ENCODE assay signal across 9 cellular contexts in genomic region chr16:89575247-89576172, GRCh38. TPM values are rescaled to one million over a fixed set of nuclear protein-coding genes. Genes with fewer than 3 reads are reported as not detected.
DNase-seq lines count a peak whose midpoint lies in the region; ATAC-seq, FAIRE-seq and TF ChIP-seq lines count a peak whose summit lies in the region.
"Had no signal": no experiment of that assay in that cellular context is flagged by ENCODE, and none has a peak within 500 bp of the region (broad histone marks: within the 10 kb centered on the region; RNA-seq: fewer than 3 reads in every experiment).

TSS of gene CPNE7 (plus strand) at chr16:89575758. CDS start at chr16:89575898, 140 bp downstream.

- no peak within 1 kb of the TSS for H3K27ac Mint-ChIP-seq in activated CD8-positive, alpha-beta T cell treated with anti-CD3 and anti-CD28 coated beads for 36 hours

- no peak for TF ChIP-seq CTCF in activated CD8-positive, alpha-beta T cell treated with anti-CD3 and anti-CD28 coated beads for 36 hours (IDR thresholded peaks at IDR 0.05)
- no peak for TF ChIP-seq CTCF in tibial artery (IDR thresholded peaks at IDR 0.05)

- no peaks in the 10 kb centered on the region for H3K9me3 Mint-ChIP-seq in activated CD8-positive, alpha-beta T cell treated with anti-CD3 and anti-CD28 coated beads for 36 hours

- H3K9me3 ChIP-seq in tibial artery, result no peaks in the 10 kb centered on the region
- H3K9me3 ChIP-seq: pancreas had no signal

- H3K27ac ChIP-seq in tibial artery, result no peak within 1 kb of the TSS
- H3K27ac ChIP-seq: pancreas had no signal

- H3K27me3 ChIP-seq in tibial artery, result peaks cover 8 to 64% of the 10 kb centered on the region in 2 donors

- H3K4me3 Mint-ChIP-seq in activated CD8-positive, alpha-beta T cell treated with anti-CD3 and anti-CD28 coated beads for 36 hours, result peak within 1 kb of the TSS; percentile 47

- peak; percentile 37 for ATAC-seq in activated CD8-positive, alpha-beta T cell treated with anti-CD3 and anti-CD28 coated beads for 36 hours

- H3K27me3 Mint-ChIP-seq in activated CD8-positive, alpha-beta T cell treated with anti-CD3 and anti-CD28 coated beads for 36 hours, result peaks cover 10% of the 10 kb centered on the region

- DNase-seq in AG20443 (ENCODE audit: low spot score), result peak; percentile 52
- peak; percentile 83 for DNase-seq in GM19239 (ENCODE audit: insufficient read length, low spot score)
- DNase-seq in activated CD8-positive, alpha-beta T cell treated with anti-CD3 and anti-CD28 coated beads for 36 hours, result no peak
- no peak for DNase-seq in tibial artery
- DNase-seq in head of caudate nucleus, result no peak
- no peak for DNase-seq in NOMO-1 treated with dmso at 0.1 percent for 144 hours (lab: John Stamatoyannopoulos, UW; ENCODE audit: unreplicated experiment)
- no peak for DNase-seq in dedifferentiated amniotic fluid mesenchymal stem cell (ENCODE audit: extremely low spot score)

- peaks cover 8% of the 10 kb centered on the region for H3K4me1 Mint-ChIP-seq in activated CD8-positive, alpha-beta T cell treated with anti-CD3 and anti-CD28 coated beads for 36 hours (ENCODE audit: low read depth)

- H3K36me3 ChIP-seq in tibial artery, result no peaks in the 10 kb centered on the region
- H3K36me3 ChIP-seq: pancreas had no signal

- H3K4me3 ChIP-seq in iPS-11a (ENCODE audit: low read depth, low read length) (peak within 1 kb of the TSS; percentile 58), tibial artery (peak within 1 kb of the TSS; percentile 4 to 39)

- peaks cover 2% of the 10 kb centered on the region for H3K36me3 Mint-ChIP-seq in activated CD8-positive, alpha-beta T cell treated with anti-CD3 and anti-CD28 coated beads for 36 hours (ENCODE audit: low read depth)

- FAIRE-seq in GM19239 (lab: Jason Lieb, UNC), result no peak
- FAIRE-seq: pancreas had no signal

- CTCF ChIA-PET in activated CD8-positive, alpha-beta T cell treated with anti-CD3 and anti-CD28 coated beads for 36 hours (lab: Charles Lee), result interaction anchor here (0.6 to 1.5 kb wide), 8 partner anchors 10 to 285 kb away, joined by 3 to 5 read pairs (median 4); no protein-coding TSS in a partner anchor

- POLR2A ChIA-PET in activated CD8-positive, alpha-beta T cell treated with anti-CD3 and anti-CD28 coated beads for 36 hours (lab: Charles Lee), result interaction anchor here (0.5 to 1.8 kb wide), 3 partner anchors 10 to 289 kb away, joined by 3 to 5 read pairs (median 4); no protein-coding TSS in a partner anchor

- intact Hi-C loops in activated CD8-positive, alpha-beta T cell treated with anti-CD3 and anti-CD28 coated beads for 36 hours (cut with micrococcal nuclease), result loop anchor here (5.0 kb wide), 1 partner anchor 67 kb away; no protein-coding TSS in a partner anchor
- intact Hi-C loops in tibial artery (cut with DNase I; ENCODE audit: low total_unique reads) (no loop called here), head of caudate nucleus (cut with DNase I) (no loop called here)

- peaks cover 0 to 28% (median 21%) of the 10 kb centered on the region in 4 donors for H3K4me1 ChIP-seq in tibial artery

RNA-seq across cellular contexts. Expression of gene CPNE7, which starts in this region (rescaled TPM):
- total RNA-seq in activated CD8-positive, alpha-beta T cell treated with anti-CD3 and anti-CD28 coated beads for 36 hours, result 1 to 10 TPM; 8.5 to 9.5 TPM

Comparison
In these comparisons a context has a peak if more than half of its experiments do, and no peak if none do; other contexts are left out.
1. DNase-seq: peak in AG20443 (single experiment) and GM19239 (single experiment); none in activated CD8-positive, alpha-beta T cell treated with anti-CD3 and anti-CD28 coated beads for 36 hours (single experiment), tibial artery (0 of 2), head of caudate nucleus (0 of 42), NOMO-1 treated with dmso at 0.1 percent for 144 hours (single experiment) and dedifferentiated amniotic fluid mesenchymal stem cell (single experiment).